9 cellular contexts compared by ENCODE assay signal in the genomic region with DNA sequence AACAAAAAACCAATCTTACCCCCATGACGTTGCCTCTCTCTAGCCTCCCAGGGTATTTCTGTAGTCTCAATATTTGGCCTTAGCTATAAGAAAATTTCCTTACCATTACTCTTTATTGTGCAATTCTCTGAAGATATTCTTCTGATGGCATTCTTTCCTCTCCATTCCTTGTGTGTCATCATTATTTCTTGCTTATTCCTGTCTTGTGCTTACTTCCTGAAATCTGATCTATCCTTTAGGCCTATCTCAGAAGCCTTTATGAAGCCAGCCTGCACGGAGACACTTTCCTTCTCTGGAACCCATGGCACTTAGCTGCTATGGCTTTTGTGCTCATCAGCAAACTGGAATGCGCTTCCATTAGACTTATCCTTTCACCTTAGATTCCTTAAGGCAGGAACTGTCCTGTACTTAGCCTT.
DNase-seq lines count a peak whose midpoint lies in the region; ATAC-seq and TF ChIP-seq lines count a peak whose summit lies in the region.
"Had no signal": no experiment of that assay in that cellular context is flagged by ENCODE, and none has a peak within 500 bp of the region (broad histone marks: within the 10 kb centered on the region; RNA-seq: fewer than 3 reads in every experiment).

No MANE protein-coding gene starts in this region.

- no peak for DNase-seq in stimulated activated naive CD8-positive, alpha-beta T cell treated with anti-CD3 and anti-CD28 coated beads, Interleukin-15, amount 100 ng/mL, for 72 hours
- no peak for DNase-seq in activated T-helper 2 cell treated with anti-CD3 and anti-CD28 coated beads, Interferon-gamma antibody, Interleukin-2, Interleukin-4, amounts not matched to agents 10 μg/mL and 5 μg/mL and 100 μg/mL, durations not matched to agents 14 hours and 24 hours and 36 hours (ENCODE audit: low spot score)
- DNase-seq in islet precursor cell: peak; percentile 81
- no peak for DNase-seq in GM10248 (ENCODE audit: extremely low spot score)
- no peak for DNase-seq in Caco-2
- DNase-seq: DMS79 treated with DMSO at 0.1 percent for 48 hours had no signal

- H3K9me3 ChIP-seq in Caco-2: no peaks in the 10 kb centered on the region

- TF ChIP-seq CTCF in GM10248 (IDR thresholded peaks at IDR 0.05; ENCODE audit: control extremely low read depth, extremely low read depth, low read depth, missing control alignments) (no peak), Caco-2 (IDR thresholded peaks at IDR 0.05; ENCODE audit: insufficient read depth in 1 of 2, low read depth in 1 of 2, low read length in 1 of 2, severe bottlenecking in 1 of 2, unreplicated experiment in 1 of 2) (no peak)

- CTCF ChIA-PET in GM10248 (lab: Yijun Ruan, JAX) (interaction anchor here (0.9 to 20.8 kb wide), 9 partner anchors 9 to 269 kb away, joined by 3 to 252 read pairs (median 6); a partner anchor contains a TSS), Caco-2 (lab: Charles Lee) (no interaction called here)

- no peaks in the 10 kb centered on the region for H3K27me3 ChIP-seq in Caco-2 (replicated peaks; ENCODE audit: control insufficient read depth, insufficient read depth, low read length)

- H3K36me3 ChIP-seq in Caco-2 (ENCODE audit: control insufficient read depth, insufficient read depth, low read length): no peaks in the 10 kb centered on the region

- H3K4me3 ChIP-seq in Caco-2 (ENCODE audit: low read depth, low read length): no peak overlapping the region

- no peaks in the 10 kb centered on the region for H3K27me3 Mint-ChIP-seq in stimulated activated naive CD8-positive, alpha-beta T cell treated with anti-CD3 and anti-CD28 coated beads, Interleukin-15, Interleukin-2, amounts not matched to agents 100 ng/mL and 50 ng/mL, for 24 hours
- H3K27me3 Mint-ChIP-seq in stimulated activated naive CD8-positive, alpha-beta T cell treated with anti-CD3 and anti-CD28 coated beads, Interleukin-15, amount 100 ng/mL, for 72 hours: no peaks in the 10 kb centered on the region
- no peaks in the 10 kb centered on the region for H3K27me3 Mint-ChIP-seq in activated T-helper 2 cell treated with anti-CD3 and anti-CD28 coated beads, Interferon-gamma antibody, Interleukin-2, Interleukin-4, amounts not matched to agents 10 μg/mL and 5 μg/mL and 100 μg/mL, durations not matched to agents 14 hours and 24 hours and 36 hours (ENCODE audit: low read depth)
- no peaks in the 10 kb centered on the region for H3K27me3 Mint-ChIP-seq in Caco-2 (ENCODE audit: insufficient read depth, unreplicated experiment)

- peaks cover 35% of the 10 kb centered on the region for H3K36me3 Mint-ChIP-seq in stimulated activated naive CD8-positive, alpha-beta T cell treated with anti-CD3 and anti-CD28 coated beads, Interleukin-15, Interleukin-2, amounts not matched to agents 100 ng/mL and 50 ng/mL, for 24 hours (ENCODE audit: low read depth)
- H3K36me3 Mint-ChIP-seq in activated T-helper 2 cell treated with anti-CD3 and anti-CD28 coated beads, Interferon-gamma antibody, Interleukin-2, Interleukin-4, amounts not matched to agents 10 μg/mL and 5 μg/mL and 100 μg/mL, durations not matched to agents 14 hours and 24 hours and 36 hours (ENCODE audit: low read depth): peaks cover 50% of the 10 kb centered on the region
- peaks cover 17% of the 10 kb centered on the region for H3K36me3 Mint-ChIP-seq in Caco-2 (ENCODE audit: insufficient read depth, unreplicated experiment)

- H3K9me3 Mint-ChIP-seq in stimulated activated naive CD8-positive, alpha-beta T cell treated with anti-CD3 and anti-CD28 coated beads, Interleukin-15, Interleukin-2, amounts not matched to agents 100 ng/mL and 50 ng/mL, for 24 hours: peaks cover 10% of the 10 kb centered on the region
- H3K9me3 Mint-ChIP-seq in stimulated activated naive CD8-positive, alpha-beta T cell treated with anti-CD3 and anti-CD28 coated beads, Interleukin-15, amount 100 ng/mL, for 72 hours: peaks cover 6 to 12% of the 10 kb centered on the region in 2 donors
- H3K9me3 Mint-ChIP-seq in activated T-helper 2 cell treated with anti-CD3 and anti-CD28 coated beads, Interferon-gamma antibody, Interleukin-2, Interleukin-4, amounts not matched to agents 10 μg/mL and 5 μg/mL and 100 μg/mL, durations not matched to agents 14 hours and 24 hours and 36 hours: peaks cover 4% of the 10 kb centered on the region
- H3K9me3 Mint-ChIP-seq in Caco-2 (ENCODE audit: unreplicated experiment): no peaks in the 10 kb centered on the region

- peak overlapping the region; percentile 98 for H3K27ac Mint-ChIP-seq in stimulated activated naive CD8-positive, alpha-beta T cell treated with anti-CD3 and anti-CD28 coated beads, Interleukin-15, Interleukin-2, amounts not matched to agents 100 ng/mL and 50 ng/mL, for 24 hours
- H3K27ac Mint-ChIP-seq in stimulated activated naive CD8-positive, alpha-beta T cell treated with anti-CD3 and anti-CD28 coated beads, Interleukin-15, amount 100 ng/mL, for 72 hours: no peak overlapping the region
- peak overlapping the region; percentile 95 for H3K27ac Mint-ChIP-seq in activated T-helper 2 cell treated with anti-CD3 and anti-CD28 coated beads, Interferon-gamma antibody, Interleukin-2, Interleukin-4, amounts not matched to agents 10 μg/mL and 5 μg/mL and 100 μg/mL, durations not matched to agents 14 hours and 24 hours and 36 hours
- H3K27ac Mint-ChIP-seq in Caco-2 (ENCODE audit: unreplicated experiment): no peak overlapping the region

- H3K4me1 ChIP-seq in Caco-2: peaks cover 47% of the 10 kb centered on the region

- intact Hi-C loops in activated T-helper 2 cell treated with anti-CD3 and anti-CD28 coated beads, Interferon-gamma antibody, Interleukin-2, Interleukin-4, amounts not matched to agents 10 μg/mL and 5 μg/mL and 100 μg/mL, durations not matched to agents 14 hours and 24 hours and 36 hours (cut with micrococcal nuclease): no loop called here
- intact Hi-C loops in Caco-2 (cut with micrococcal nuclease; ENCODE audit: unreplicated experiment): no loop called here

- no TSS peak for BruUV-seq in Caco-2 (replicated peaks; lab: Mats Ljungman, UMichigan)

- ATAC-seq in stimulated activated naive CD8-positive, alpha-beta T cell treated with anti-CD3 and anti-CD28 coated beads, Interleukin-15, amount 100 ng/mL, for 72 hours: no peak
- ATAC-seq in HG02840 (IDR thresholded peaks at IDR 0.05; ENCODE audit: low FRiP score, unreplicated experiment) (no peak), GM21515 (IDR thresholded peaks at IDR 0.05; ENCODE audit: unreplicated experiment) (no peak)

- POLR2A ChIA-PET in GM10248 (lab: Yijun Ruan, JAX) (no interaction called here), Caco-2 (lab: Charles Lee) (no interaction called here)

- no peak overlapping the region for H3K4me3 Mint-ChIP-seq in stimulated activated naive CD8-positive, alpha-beta T cell treated with anti-CD3 and anti-CD28 coated beads, Interleukin-15, Interleukin-2, amounts not matched to agents 100 ng/mL and 50 ng/mL, for 24 hours
- H3K4me3 Mint-ChIP-seq in stimulated activated naive CD8-positive, alpha-beta T cell treated with anti-CD3 and anti-CD28 coated beads, Interleukin-15, amount 100 ng/mL, for 72 hours: no peak overlapping the region
- H3K4me3 Mint-ChIP-seq in activated T-helper 2 cell treated with anti-CD3 and anti-CD28 coated beads, Interferon-gamma antibody, Interleukin-2, Interleukin-4, amounts not matched to agents 10 μg/mL and 5 μg/mL and 100 μg/mL, durations not matched to agents 14 hours and 24 hours and 36 hours (ENCODE audit: low read depth): no peak overlapping the region
- no peak overlapping the region for H3K4me3 Mint-ChIP-seq in Caco-2 (ENCODE audit: unreplicated experiment)

- peaks cover 92% of the 10 kb centered on the region for H3K4me1 Mint-ChIP-seq in stimulated activated naive CD8-positive, alpha-beta T cell treated with anti-CD3 and anti-CD28 coated beads, Interleukin-15, Interleukin-2, amounts not matched to agents 100 ng/mL and 50 ng/mL, for 24 hours (ENCODE audit: low read depth)
- peaks cover 85% of the 10 kb centered on the region for H3K4me1 Mint-ChIP-seq in stimulated activated naive CD8-positive, alpha-beta T cell treated with anti-CD3 and anti-CD28 coated beads, Interleukin-15, amount 100 ng/mL, for 72 hours
- H3K4me1 Mint-ChIP-seq in activated T-helper 2 cell treated with anti-CD3 and anti-CD28 coated beads, Interferon-gamma antibody, Interleukin-2, Interleukin-4, amounts not matched to agents 10 μg/mL and 5 μg/mL and 100 μg/mL, durations not matched to agents 14 hours and 24 hours and 36 hours (ENCODE audit: low read depth): peaks cover 72% of the 10 kb centered on the region
- H3K4me1 Mint-ChIP-seq in Caco-2 (ENCODE audit: low read depth, unreplicated experiment): peaks cover 51% of the 10 kb centered on the region

Comparison
In these comparisons a context has a peak if more than half of its experiments do, and no peak if none do; other contexts are left out.
1. H3K27ac Mint-ChIP-seq: peak in stimulated activated naive CD8-positive, alpha-beta T cell treated with anti-CD3 and anti-CD28 coated beads, Interleukin-15, Interleukin-2, amounts not matched to agents 100 ng/mL and 50 ng/mL, for 24 hours (single experiment) and activated T-helper 2 cell treated with anti-CD3 and anti-CD28 coated beads, Interferon-gamma antibody, Interleukin-2, Interleukin-4, amounts not matched to agents 10 μg/mL and 5 μg/mL and 100 μg/mL, durations not matched to agents 14 hours and 24 hours and 36 hours (single experiment); none in stimulated activated naive CD8-positive, alpha-beta T cell treated with anti-CD3 and anti-CD28 coated beads, Interleukin-15, amount 100 ng/mL, for 72 hours (0 of 2) and Caco-2 (single experiment).